ENCODE assay signal across 9 cellular contexts in genomic region chr5:179678238-179679013, GRCh38. TPM values are rescaled to one million over a fixed set of nuclear protein-coding genes. Genes with fewer than 3 reads are reported as not detected.
A peak's percentile ranks its signal among the peaks of the same experiment; 100 is the strongest.
DNase-seq lines count a peak whose midpoint lies in the region; ATAC-seq and TF ChIP-seq lines count a peak whose summit lies in the region.
"Had no signal": no experiment of that assay in that cellular context is flagged by ENCODE, and none has a peak within 500 bp of the region (broad histone marks: within the 10 kb centered on the region; RNA-seq: fewer than 3 reads in every experiment).

No MANE protein-coding gene starts in this region.

- H3K9me3 Mint-ChIP-seq in chondrocyte (ENCODE audit: low read depth), result no peaks in the 10 kb centered on the region

- no peak for TF ChIP-seq CTCF in chondrocyte (IDR thresholded peaks at IDR 0.05)

- H3K36me3 Mint-ChIP-seq in chondrocyte (ENCODE audit: low read depth), result peaks cover 4% of the 10 kb centered on the region

- no peaks in the 10 kb centered on the region for H3K27me3 Mint-ChIP-seq in chondrocyte (ENCODE audit: low read depth)

- ATAC-seq in HG03378 (IDR thresholded peaks at IDR 0.05; ENCODE audit: unreplicated experiment), result peak; percentile 70

- H3K27ac Mint-ChIP-seq in chondrocyte (ENCODE audit: unreplicated experiment), result peak overlapping the region; percentile 97

- peak; percentile 97 for TF ChIP-seq POLR2A in GM19193 (IDR thresholded peaks at IDR 0.05; ENCODE audit: extremely low read depth, insufficient read depth, insufficient read length)

- DNase-seq in AML-193 (lab: John Stamatoyannopoulos, UW) (peak; percentile 88 to 93), NCI-H460 (ENCODE audit: extremely low read depth, low read depth) (peak; percentile 95), chondrocyte (ENCODE audit: low spot score) (peak; percentile 97), kidney glomerular epithelial cell (lab: John Stamatoyannopoulos, UW) (peak; percentile 93)
- DNase-seq in activated CD4-positive, alpha-beta T cell treated with anti-CD3 and anti-CD28 coated beads for 24 hours (ENCODE audit: low read depth in 2 of 2), result peak; percentile 87 to 92
- DNase-seq in stimulated activated CD4-positive, alpha-beta T cell treated with anti-CD3 and anti-CD28 coated beads, Interleukin-15, amount 100 ng/mL, for 24 hours, result peak; percentile 96

- H3K4me1 Mint-ChIP-seq in chondrocyte (ENCODE audit: low read depth), result peaks cover 20% of the 10 kb centered on the region

- H3K4me3 Mint-ChIP-seq in chondrocyte (ENCODE audit: unreplicated experiment), result peak overlapping the region; percentile 99

RNA-seq across cellular contexts. Expression of gene CBY3, which starts 2.4 kb away (rescaled TPM):
- total RNA-seq in NCI-H460 (2014; rRNA removed; shearing (Covaris generic)), result not detected in 2 replicates
- not detected in 2 replicates for polyA plus RNA-seq in NCI-H460 (2014; cell fraction: nucleus; rRNA removed)
- total RNA-seq in chondrocyte, result not detected in 3 replicates
- total RNA-seq: T-helper 1 cell treated with Interleukin-12 subunit alpha and Interleukin-12 subunit beta and Interleukin-4 antibody, amounts not matched to agents 30 ng/mL and 1 ng/mL, for 36 hours had no signal

RNA-seq across cellular contexts. Expression of gene CANX, which starts 20.3 kb away (rescaled TPM):
- 1,531 and 1,574 TPM in 2 replicates for total RNA-seq in NCI-H460 (2014; rRNA removed; shearing (Covaris generic))
- 447 and 627 TPM in 2 replicates for polyA plus RNA-seq in NCI-H460 (2014; cell fraction: nucleus; rRNA removed)
- total RNA-seq in chondrocyte, result 695 to 849 TPM (median 699 TPM) in 3 replicates

RNA-seq across cellular contexts. Expression of gene MAML1, which starts 54.2 kb away (rescaled TPM):
- total RNA-seq in NCI-H460 (2014; rRNA removed; shearing (Covaris generic)), result 13.0 and 13.1 TPM in 2 replicates
- 12.0 and 14.2 TPM in 2 replicates for polyA plus RNA-seq in NCI-H460 (2014; cell fraction: nucleus; rRNA removed)
- 29.3 to 29.9 TPM (median 29.9 TPM) in 3 replicates for total RNA-seq in chondrocyte

RNA-seq across cellular contexts. Expression of gene HNRNPH1, which starts 55.0 kb away (rescaled TPM):
- total RNA-seq in NCI-H460 (2014; rRNA removed; shearing (Covaris generic)), result 389 and 564 TPM in 2 replicates
- 1,084 and 1,442 TPM in 2 replicates for polyA plus RNA-seq in NCI-H460 (2014; cell fraction: nucleus; rRNA removed)
- 341 to 426 TPM (median 348 TPM) in 3 replicates for total RNA-seq in chondrocyte

Comparison
In these comparisons a context has a peak if more than half of its experiments do, and no peak if none do; other contexts are left out.
1. Peak in every context shown above with its lines: DNase-seq and ATAC-seq.